Comparison of ENCODE assay signal across 22 cellular contexts in genomic region chr17:78940241-78940640, GRCh38. TPM values are rescaled to one million over a fixed set of nuclear protein-coding genes. Genes with fewer than 3 reads are reported as not detected.
A peak's percentile ranks its signal among the peaks of the same experiment; 100 is the strongest.
DNase-seq lines count a peak whose midpoint lies in the region; ATAC-seq and TF ChIP-seq lines count a peak whose summit lies in the region.
"Had no signal": no experiment of that assay in that cellular context is flagged by ENCODE, and none has a peak within 500 bp of the region (broad histone marks: within the 10 kb centered on the region; RNA-seq: fewer than 3 reads in every experiment).

No MANE protein-coding gene starts in this region.

- peaks cover 35% of the 10 kb centered on the region for H3K4me1 ChIP-seq in skeletal muscle satellite cell (ENCODE audit: control insufficient read depth, insufficient read depth, low read length)
- peaks cover 0 to 10% (median 4%) of the 10 kb centered on the region in 4 donors for H3K4me1 ChIP-seq in stomach

- peaks cover 17% of the 10 kb centered on the region for H3K27me3 ChIP-seq in skeletal muscle satellite cell (ENCODE audit: control insufficient read depth, insufficient read depth, low read length)
- no peaks in the 10 kb centered on the region for H3K27me3 ChIP-seq in stomach
- H3K27me3 ChIP-seq: Peyer's patch had no signal

- TF ChIP-seq CTCF in RWPE1 (conservative IDR thresholded peaks at IDR 0.05; ENCODE audit: low read depth): no peak
- no peak for TF ChIP-seq CTCF in brain (conservative IDR thresholded peaks at IDR 0.05)
- no peak for TF ChIP-seq CTCF in stomach (IDR thresholded peaks at IDR 0.05)

- CTCF ChIA-PET in RWPE1 (lab: Yijun Ruan, JAX): interaction anchor here (0.7 to 0.8 kb wide), 2 partner anchors 95 to 97 kb away, joined by 3 read pairs; no protein-coding TSS in a partner anchor

- no peaks in the 10 kb centered on the region for H3K36me3 Mint-ChIP-seq in brain
- H3K36me3 Mint-ChIP-seq: CD4-positive, CD25-positive, alpha-beta regulatory T cell had no signal

- no peak overlapping the region for H3K4me3 ChIP-seq in skeletal muscle satellite cell (ENCODE audit: low read length)
- no peak overlapping the region for H3K4me3 ChIP-seq in stomach
- H3K4me3 ChIP-seq: GM23248, Peyer's patch had no signal

- H3K27ac ChIP-seq in RWPE1 (peak overlapping the region; percentile 81), stomach (no peak overlapping the region)
- H3K27ac ChIP-seq: GM23248, KMS-11 had no signal

- H3K9me3 Mint-ChIP-seq in brain: no peaks in the 10 kb centered on the region

- DNase-seq in RWPE1 (ENCODE audit: low spot score) (no peak), myocyte (ENCODE audit: low read depth) (peak; percentile 14), stomach (no peak)
- DNase-seq: CD4-positive, CD25-positive, alpha-beta regulatory T cell; DMS153; DND-41; MM.1S; NCI-H1048; NCI-H1694; NCI-H2029 treated with DMSO at 0.1 percent for 48 hours; NCI-H2227 treated with DMSO at 0.1 percent for 48 hours; NCI-H510A; OCI-M1; Peyer's patch; SIG-M5 had no signal

- no peak overlapping the region for H3K9ac ChIP-seq in skeletal muscle satellite cell (ENCODE audit: low read depth, low read length)
- H3K9ac ChIP-seq: GM23248, KMS-11 had no signal

- H3K36me3 ChIP-seq in skeletal muscle satellite cell (ENCODE audit: insufficient read depth, low read length) (no peaks in the 10 kb centered on the region), stomach (no peaks in the 10 kb centered on the region)
- H3K36me3 ChIP-seq: Peyer's patch had no signal

- H3K4me3 Mint-ChIP-seq in brain: no peak overlapping the region
- H3K4me3 Mint-ChIP-seq: B cell had no signal

- peak overlapping the region; percentile 76 for H3K4me2 ChIP-seq in skeletal muscle satellite cell (ENCODE audit: low read length)
- H3K4me2 ChIP-seq: KMS-11 had no signal

- TF ChIP-seq POLR2A in stomach (IDR thresholded peaks at IDR 0.05): no peak

- H3K27ac Mint-ChIP-seq in brain: peak overlapping the region in 4 of 5 experiments; percentile 9 to 83 (median 57)
- H3K27ac Mint-ChIP-seq: B cell; CD4-positive, CD25-positive, alpha-beta regulatory T cell had no signal

- TF ChIP-seq EP300 in stomach (IDR thresholded peaks at IDR 0.05): no peak

- no peak for ATAC-seq in GM18502 (IDR thresholded peaks at IDR 0.05; ENCODE audit: poor library complexity, unreplicated experiment)
- ATAC-seq in GM18511 (IDR thresholded peaks at IDR 0.05; ENCODE audit: unreplicated experiment): no peak

- 80 to 90% (median 82%) methylated on average over 7 of the region's 7 CpGs for WGBS in stomach, 5 donors

- POLR2A ChIA-PET in RWPE1 (lab: Yijun Ruan, JAX; ENCODE audit: low non-redundant PET): no interaction called here

- H3K4me1 Mint-ChIP-seq in brain: peaks cover 46% of the 10 kb centered on the region

- H3K9me3 ChIP-seq in skeletal muscle satellite cell (replicated peaks; ENCODE audit: low read length) (no peaks in the 10 kb centered on the region), stomach (no peaks in the 10 kb centered on the region)

- intact Hi-C loops in stomach (cut with DNase I; ENCODE audit: low total_unique reads): no loop called here

- peaks cover 15% of the 10 kb centered on the region for H3K27me3 Mint-ChIP-seq in brain
- H3K27me3 Mint-ChIP-seq: CD4-positive, CD25-positive, alpha-beta regulatory T cell had no signal

RNA-seq across cellular contexts. Expression of gene TIMP2, which starts 15.1 kb away (rescaled TPM):
- polyA plus RNA-seq in brain (ENCODE audit: insufficient read depth, low read depth, low replicate concordance): 314 TPM
- 197 and 208 TPM in 2 replicates for total RNA-seq in myocyte
- polyA plus RNA-seq in myocyte (2012): 598 TPM
- 44.4 and 67.9 TPM in 2 replicates for total RNA-seq in skeletal muscle satellite cell (2012; rRNA removed)
- 10 to 100 TPM; 37.4 to 100.0 (median 66.1) TPM for total RNA-seq in stomach
- polyA plus RNA-seq in stomach: 10 to 100 TPM; 20.9 to 34.4 (median 29.4) TPM

RNA-seq across cellular contexts. Expression of gene CEP295NL, which starts 37.2 kb away (rescaled TPM):
- polyA plus RNA-seq in brain (ENCODE audit: insufficient read depth, low read depth, low replicate concordance): 0.20 TPM
- 0.10 and 1.7 TPM in 2 replicates for total RNA-seq in myocyte
- 1.3 TPM for polyA plus RNA-seq in myocyte (2012)
- total RNA-seq in skeletal muscle satellite cell (2012; rRNA removed): 1.0 and 1.5 TPM in 2 replicates
- total RNA-seq in stomach: 10 to 100 TPM in 2 of 5 donors, 1 to 10 TPM in 3; 4.2 to 23.9 (median 7.1) TPM
- under 1 TPM in 2 of 3 donors, not detected in 1; 0.31 to 0.40 TPM for polyA plus RNA-seq in stomach

RNA-seq across cellular contexts. Expression of gene LGALS3BP, which starts 39.5 kb away (rescaled TPM):
- polyA plus RNA-seq in brain (ENCODE audit: insufficient read depth, low read depth, low replicate concordance) (265 TPM), stomach (100 to 1,000 TPM in 2 of 3 donors, 10 to 100 TPM in 1; 63.4 to 212 (median 172) TPM)
- total RNA-seq in myocyte (437 and 456 TPM in 2 replicates), stomach (100 to 1,000 TPM in 4 of 5 donors, 10 to 100 TPM in 1; 94.5 to 625 (median 434) TPM)
- polyA plus RNA-seq in myocyte (2012): 442 TPM
- 306 and 332 TPM in 2 replicates for total RNA-seq in skeletal muscle satellite cell (2012; rRNA removed)
